11 cellular contexts compared by ENCODE assay signal in the genomic region with DNA sequence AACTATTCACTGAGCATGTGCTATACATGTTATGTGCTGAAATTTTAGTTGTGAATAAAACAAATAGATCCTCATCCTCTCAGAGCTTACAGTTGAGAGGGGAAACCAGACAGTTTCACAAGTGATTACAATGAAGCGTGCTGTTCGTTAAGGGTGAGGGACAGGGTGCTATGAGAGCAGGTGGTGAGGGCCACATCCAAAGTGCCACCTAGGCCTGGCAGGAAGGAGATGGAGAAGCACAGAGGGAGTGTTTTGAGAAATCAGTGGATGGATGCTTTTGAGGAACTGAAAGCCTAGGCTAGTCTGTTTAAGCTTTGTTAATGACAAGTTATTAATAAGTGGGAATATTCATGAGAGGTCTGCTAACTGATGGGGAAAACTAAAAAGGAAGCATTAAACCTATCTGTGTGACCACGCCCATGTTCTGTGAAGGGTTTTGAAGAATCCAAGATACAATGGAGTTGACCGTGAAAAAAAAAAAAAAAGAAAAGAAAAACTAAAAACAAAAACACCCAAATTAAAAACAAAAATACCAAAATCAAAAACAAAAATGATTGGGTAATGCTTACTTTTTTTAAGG. TPM values are rescaled to one million over a fixed set of nuclear protein-coding genes. Genes with fewer than 3 reads are reported as not detected.
A peak's percentile ranks its signal among the peaks of the same experiment; 100 is the strongest.
DNase-seq lines count a peak whose midpoint lies in the region; ATAC-seq lines count a peak whose summit lies in the region.
"Had no signal": no experiment of that assay in that cellular context is flagged by ENCODE, and none has a peak within 500 bp of the region (broad histone marks: within the 10 kb centered on the region; RNA-seq: fewer than 3 reads in every experiment).

No MANE protein-coding gene starts in this region.

- H3K27ac ChIP-seq in BLaER1 treated with 17β-estradiol and CSF1 and Interleukin-3, amounts not matched to agents 10 nM and 100 nM, result peak overlapping the region in 4 of 11 experiments; percentile 11 to 79 (median 46); a peak in 6 of 22 replicates
- H3K27ac ChIP-seq: HL-60 had no signal

- peak overlapping the region in 1 of 11 experiments; percentile 30; a peak in 1 of 22 replicates for H3K9ac ChIP-seq in BLaER1 treated with 17β-estradiol and CSF1 and Interleukin-3, amounts not matched to agents 10 nM and 100 nM

- H3K4me3 ChIP-seq in BLaER1 treated with 17β-estradiol and CSF1 and Interleukin-3, amounts not matched to agents 10 nM and 100 nM, result no peak overlapping the region
- no peak overlapping the region for H3K4me3 ChIP-seq in MG63

- peak overlapping the region; percentile 61 for H3K27ac Mint-ChIP-seq in T-helper 1 cell treated with Interleukin-12 subunit alpha and Interleukin-12 subunit beta and Interleukin-4 antibody, amounts not matched to agents 30 μg/mL and 1 μg/mL, for 36 hours

- H3K4me1 Mint-ChIP-seq in T-helper 1 cell treated with Interleukin-12 subunit alpha and Interleukin-12 subunit beta and Interleukin-4 antibody, amounts not matched to agents 30 μg/mL and 1 μg/mL, for 36 hours (ENCODE audit: low read depth), result peaks cover 69% of the 10 kb centered on the region

- H3K27me3 Mint-ChIP-seq in T-helper 1 cell treated with Interleukin-12 subunit alpha and Interleukin-12 subunit beta and Interleukin-4 antibody, amounts not matched to agents 30 μg/mL and 1 μg/mL, for 36 hours (ENCODE audit: low read depth), result no peaks in the 10 kb centered on the region

- peak; percentile 56 for ATAC-seq in GM19372 (IDR thresholded peaks at IDR 0.05; ENCODE audit: low read depth, unreplicated experiment)
- peak; percentile 69 for ATAC-seq in HG03103 (IDR thresholded peaks at IDR 0.05; ENCODE audit: low read depth, unreplicated experiment)

- peak overlapping the region in 9 of 11 experiments; percentile 2 to 64 (median 48); a peak in 16 of 22 replicates for H3K4me2 ChIP-seq in BLaER1 treated with 17β-estradiol and CSF1 and Interleukin-3, amounts not matched to agents 10 nM and 100 nM

- peaks cover 26% of the 10 kb centered on the region for H3K36me3 Mint-ChIP-seq in T-helper 1 cell treated with Interleukin-12 subunit alpha and Interleukin-12 subunit beta and Interleukin-4 antibody, amounts not matched to agents 30 μg/mL and 1 μg/mL, for 36 hours (ENCODE audit: low read depth)

- H3K36me3 ChIP-seq in BLaER1 treated with 17β-estradiol and CSF1 and Interleukin-3, amounts not matched to agents 10 nM and 100 nM, result no peaks in the 10 kb centered on the region
- H3K36me3 ChIP-seq in MG63, result no peaks in the 10 kb centered on the region

- no peaks in the 10 kb centered on the region for H3K9me3 ChIP-seq in BLaER1 treated with 17β-estradiol and CSF1 and Interleukin-3, amounts not matched to agents 10 nM and 100 nM (replicated peaks in 1 of 11)
- no peaks in the 10 kb centered on the region for H3K9me3 ChIP-seq in MG63

- H3K4me3 Mint-ChIP-seq in T-helper 1 cell treated with Interleukin-12 subunit alpha and Interleukin-12 subunit beta and Interleukin-4 antibody, amounts not matched to agents 30 μg/mL and 1 μg/mL, for 36 hours, result peak overlapping the region; percentile 47

- H3K9me3 Mint-ChIP-seq in T-helper 1 cell treated with Interleukin-12 subunit alpha and Interleukin-12 subunit beta and Interleukin-4 antibody, amounts not matched to agents 30 μg/mL and 1 μg/mL, for 36 hours, result no peaks in the 10 kb centered on the region

- no peak for DNase-seq in NCI-H2107 treated with DMSO at 0.1 percent for 48 hours (lab: John Stamatoyannopoulos, UW; ENCODE audit: unreplicated experiment)
- DNase-seq in MG63, result no peak
- DNase-seq in dermis blood vessel endothelial cell, result no peak
- no peak for DNase-seq in activated CD4-positive, alpha-beta T cell treated with anti-CD3 and anti-CD28 coated beads, Interleukin-2, amount 50 U/mL, for 1 hour
- DNase-seq: activated effector memory CD4-positive, alpha-beta T cell treated with anti-CD3 and anti-CD28 coated beads, Interleukin-2, amount 50 U/mL, for 16 hours had no signal

- peaks cover 25 to 52% (median 38%) of the 10 kb centered on the region in 10 experiments for H3K4me1 ChIP-seq in BLaER1 treated with 17β-estradiol and CSF1 and Interleukin-3, amounts not matched to agents 10 nM and 100 nM

- H4K20me1 ChIP-seq in BLaER1 treated with 17β-estradiol and CSF1 and Interleukin-3, amounts not matched to agents 10 nM and 100 nM, result peaks cover 0 to 11% (median 0%) of the 10 kb centered on the region in 11 experiments; a peak in 2 of 22 replicates

- peaks cover 0 to 66% (median 0%) of the 10 kb centered on the region in 11 experiments; a peak in 5 of 22 replicates for H3K27me3 ChIP-seq in BLaER1 treated with 17β-estradiol and CSF1 and Interleukin-3, amounts not matched to agents 10 nM and 100 nM
- no peaks in the 10 kb centered on the region for H3K27me3 ChIP-seq in MG63

RNA-seq across cellular contexts. Expression of a gene that starts 7.3 kb away (rescaled TPM):
- 2.6 and 10.1 TPM in 2 replicates for total RNA-seq in MG63 (2014; rRNA removed; shearing (Covaris generic); ENCODE audit: low replicate concordance)
- 9.0 and 11.9 TPM in 2 replicates for total RNA-seq in dermis blood vessel endothelial cell
- total RNA-seq: myocyte had no signal
